In genomic region chr4:75398501-75398900, GRCh38 we compare ENCODE assay signal across 30 cellular contexts.
"Had no signal": no experiment of that assay in that cellular context is flagged by ENCODE, and none has a peak within 500 bp of the region (broad histone marks: within the 10 kb centered on the region; RNA-seq: fewer than 3 reads in every experiment).

No MANE protein-coding gene starts in this region.

- H3K27ac ChIP-seq: adrenal gland, body of pancreas, brain microvascular endothelial cell, breast epithelium, WERI-Rb-1 had no signal

- DNase-seq: activated CD4-positive, alpha-beta memory T cell treated with anti-CD3 and anti-CD28 coated beads for 36 hours; activated CD4-positive, alpha-beta T cell treated with anti-CD3 and anti-CD28 coated beads for 1 hour; activated CD4-positive, alpha-beta T cell treated with anti-CD3 and anti-CD28 coated beads for 36 hours; activated CD4-positive, alpha-beta T cell treated with anti-CD3 and anti-CD28 coated beads, Interleukin-2, amount 10 ng/mL, durations not matched to agents 24 days and 14 days; activated CD4-positive, alpha-beta T cell treated with anti-CD3 and anti-CD28 coated beads, Interleukin-2, amount 50 U/mL, for 1 hour; activated CD4-positive, alpha-beta T cell treated with anti-CD3 and anti-CD28 coated beads, Interleukin-2, amount 50 U/mL, for 4 hours; activated CD4-positive, CD25-positive, alpha-beta regulatory T cell; activated CD8-positive, alpha-beta memory T cell treated with anti-CD3 and anti-CD28 coated beads, Interleukin-2, amount 50 U/mL, for 4 hours; activated CD8-positive, alpha-beta T cell treated with anti-CD3 and anti-CD28 coated beads for 36 hours; activated effector memory CD4-positive, alpha-beta T cell treated with anti-CD3 and anti-CD28 coated beads, Interleukin-2, amount 50 U/mL, for 16 hours; activated gamma-delta T cell treated with Interleukin-2 at 50 U/mL for 16 hours; activated naive CD4-positive, alpha-beta T cell; activated naive CD4-positive, alpha-beta T cell treated with anti-CD3 and anti-CD28 coated beads for 36 hours; activated naive CD4-positive, alpha-beta T cell treated with anti-CD3 and anti-CD28 coated beads, Interleukin-2, amount 50 U/mL, for 16 hours; activated naive CD8-positive, alpha-beta T cell treated with anti-CD3 and anti-CD28 coated beads for 36 hours; activated T-cell treated with anti-CD3 and anti-CD28 coated beads for 4 hours; activated T-cell treated with anti-CD3 and anti-CD28 coated beads, Interleukin-2, amount 50 U/mL, for 1 hour; activated T-cell treated with anti-CD3 and anti-CD28 coated beads, Interleukin-2, amount 50 U/mL, for 4 hours; activated T-cell treated with anti-CD3 and anti-CD28 coated beads, Interleukin-2, amount 50 U/mL, for 72 hours; adrenal gland; amniotic stem cell; aorta; body of pancreas; brain microvascular endothelial cell; central memory CD4-positive, alpha-beta T cell; T-helper 1 cell; T-helper 2 cell; T-helper 9 cell; WERI-Rb-1 had no signal

- H3K27me3 ChIP-seq: adrenal gland, body of pancreas, brain microvascular endothelial cell, breast epithelium had no signal

- H3K9me3 ChIP-seq: adrenal gland, body of pancreas, breast epithelium had no signal

- H3K36me3 ChIP-seq: adrenal gland, brain microvascular endothelial cell, breast epithelium, WERI-Rb-1 had no signal

- H3K4me3 ChIP-seq: adrenal gland, body of pancreas, breast epithelium had no signal

- H3K4me1 ChIP-seq: adrenal gland, body of pancreas, breast epithelium had no signal
